ENCODE assay signal across 10 cellular contexts in genomic region chr11:47184711-47185304, GRCh38. TPM values are rescaled to one million over a fixed set of nuclear protein-coding genes. Genes with fewer than 3 reads are reported as not detected.
DNase-seq lines count a peak whose midpoint lies in the region; ATAC-seq, FAIRE-seq and TF ChIP-seq lines count a peak whose summit lies in the region.
"Had no signal": no experiment of that assay in that cellular context is flagged by ENCODE, and none has a peak within 500 bp of the region (broad histone marks: within the 10 kb centered on the region; RNA-seq: fewer than 3 reads in every experiment).

No MANE protein-coding gene starts in this region.

- ATAC-seq in activated T-helper 17 cell treated with anti-CD3 and anti-CD28 coated beads, Interleukin-2, amount 50 U/mL, for 72 hours (replicated peaks), result no peak

- TF ChIP-seq CTCF in left ventricle myocardium inferior (IDR thresholded peaks at IDR 0.05; ENCODE audit: borderline replicate concordance) (no peak), prostate gland (IDR thresholded peaks at IDR 0.05) (no peak), D721Med (IDR thresholded peaks at IDR 0.05; ENCODE audit: insufficient read depth, missing control alignments) (no peak)

- H3K27ac ChIP-seq in left ventricle myocardium inferior (replicated peaks), result peak overlapping the region; percentile 98
- peak overlapping the region; percentile 91 to 94 for H3K27ac ChIP-seq in prostate gland

- no peak overlapping the region for H3K27ac Mint-ChIP-seq in activated T-helper 17 cell treated with anti-CD3 and anti-CD28 coated beads, Interleukin-2, amount 50 U/mL, for 72 hours

- DNase-seq in D341Med (ENCODE audit: low spot score), result peak; percentile 35
- DNase-seq in left ventricle myocardium inferior, result peak; percentile 44
- no peak for DNase-seq in prostate gland (ENCODE audit: low spot score)
- DNase-seq in NCI-H1105 (lab: John Stamatoyannopoulos, UW), result no peak
- DNase-seq in EL, result no peak
- DNase-seq in D721Med (ENCODE audit: insufficient read length, low spot score), result no peak
- no peak for DNase-seq in NCI-H2107 treated with DMSO at 0.1 percent for 48 hours (lab: John Stamatoyannopoulos, UW; ENCODE audit: unreplicated experiment)
- DNase-seq: activated effector memory CD4-positive, alpha-beta T cell treated with anti-CD3 and anti-CD28 coated beads, Interleukin-2, amount 50 U/mL, for 16 hours; NCI-H1694 had no signal

- H3K4me1 ChIP-seq in left ventricle myocardium inferior (peaks cover 96% of the 10 kb centered on the region), prostate gland (replicated peaks) (peaks cover 7% of the 10 kb centered on the region)

- H3K4me1 Mint-ChIP-seq in activated T-helper 17 cell treated with anti-CD3 and anti-CD28 coated beads, Interleukin-2, amount 50 U/mL, for 72 hours, result no peaks in the 10 kb centered on the region

- intact Hi-C loops in left ventricle myocardium inferior (cut with micrococcal nuclease) (no loop called here), prostate gland (cut with DNase I) (no loop called here)

- peaks cover 6% of the 10 kb centered on the region for H3K27me3 Mint-ChIP-seq in activated T-helper 17 cell treated with anti-CD3 and anti-CD28 coated beads, Interleukin-2, amount 50 U/mL, for 72 hours

- peak overlapping the region; percentile 16 for H3K4me3 Mint-ChIP-seq in activated T-helper 17 cell treated with anti-CD3 and anti-CD28 coated beads, Interleukin-2, amount 50 U/mL, for 72 hours

- WGBS in prostate gland, result 12% methylated on average over 13 of the region's 13 CpGs

- no peaks in the 10 kb centered on the region for H3K36me3 Mint-ChIP-seq in activated T-helper 17 cell treated with anti-CD3 and anti-CD28 coated beads, Interleukin-2, amount 50 U/mL, for 72 hours (ENCODE audit: low read depth)

- no peak for TF ChIP-seq POLR2A in prostate gland (IDR thresholded peaks at IDR 0.05)

- H3K36me3 ChIP-seq in left ventricle myocardium inferior (peaks cover 18% of the 10 kb centered on the region), prostate gland (peaks cover 0 to 3% of the 10 kb centered on the region in 2 donors)

- H3K9me3 Mint-ChIP-seq in activated T-helper 17 cell treated with anti-CD3 and anti-CD28 coated beads, Interleukin-2, amount 50 U/mL, for 72 hours, result no peaks in the 10 kb centered on the region

- peaks cover 32% of the 10 kb centered on the region for H3K27me3 ChIP-seq in left ventricle myocardium inferior (ENCODE audit: low read depth)
- H3K27me3 ChIP-seq in prostate gland (replicated peaks; ENCODE audit: insufficient read depth), result no peaks in the 10 kb centered on the region

- H3K9me3 ChIP-seq in left ventricle myocardium inferior (replicated peaks), result no peaks in the 10 kb centered on the region
- no peaks in the 10 kb centered on the region for H3K9me3 ChIP-seq in prostate gland

- no peak for FAIRE-seq in D721Med (lab: Jason Lieb, UNC)

- H3K4me3 ChIP-seq in left ventricle myocardium inferior, result peak overlapping the region; percentile 76
- peak overlapping the region; percentile 91 for H3K4me3 ChIP-seq in prostate gland

RNA-seq across cellular contexts. Expression of gene PACSIN3, which starts 1.4 kb away (rescaled TPM):
- 1 to 10 TPM; 3.2 to 3.5 TPM for total RNA-seq in activated T-helper 17 cell treated with anti-CD3 and anti-CD28 coated beads, Interleukin-2, amount 50 U/mL, for 72 hours
- total RNA-seq in left ventricle myocardium inferior (198 TPM), prostate gland (10 to 100 TPM; 38.3 to 92.3 TPM)

RNA-seq across cellular contexts. Expression of gene ARFGAP2, which starts 8.1 kb away (rescaled TPM):
- 10 to 100 TPM; 70.0 to 96.9 TPM for total RNA-seq in activated T-helper 17 cell treated with anti-CD3 and anti-CD28 coated beads, Interleukin-2, amount 50 U/mL, for 72 hours
- total RNA-seq in left ventricle myocardium inferior, result 47.8 TPM
- 100 to 1,000 TPM; 111 to 146 TPM for total RNA-seq in prostate gland

RNA-seq across cellular contexts. Expression of gene DDB2, which starts 30.0 kb away (rescaled TPM):
- 100 to 1,000 TPM; 202 to 335 TPM for total RNA-seq in activated T-helper 17 cell treated with anti-CD3 and anti-CD28 coated beads, Interleukin-2, amount 50 U/mL, for 72 hours
- 8.7 TPM for total RNA-seq in left ventricle myocardium inferior
- 10 to 100 TPM; 27.4 to 41.3 TPM for total RNA-seq in prostate gland

Comparison
In these comparisons a context has a peak if more than half of its experiments do, and no peak if none do; other contexts are left out.
1. DNase-seq: peak in D341Med (single experiment) and left ventricle myocardium inferior (single experiment); none in prostate gland (single experiment), NCI-H1105 (single experiment), EL (single experiment), D721Med (single experiment) and NCI-H2107 treated with DMSO at 0.1 percent for 48 hours (single experiment).
2. RNA of gene PACSIN3, which starts 1.4 kb away (total RNA-seq): 198 TPM in left ventricle myocardium inferior (single experiment) and 38.3 to 92.3 TPM in prostate gland; 3.2 to 3.5 TPM in activated T-helper 17 cell treated with anti-CD3 and anti-CD28 coated beads, Interleukin-2, amount 50 U/mL, for 72 hours; every median in the first group is over 4 times any median in the second.
3. RNA of gene DDB2, which starts 30.0 kb away (total RNA-seq): 202 to 335 TPM in activated T-helper 17 cell treated with anti-CD3 and anti-CD28 coated beads, Interleukin-2, amount 50 U/mL, for 72 hours; 27.4 to 41.3 TPM in prostate gland and 8.7 TPM in left ventricle myocardium inferior (single experiment); every median in the first group is over 4 times any median in the second.